ENCODE assay signal across 30 cellular contexts in genomic region chr11:106415510-106415909, GRCh38.
DNase-seq lines count a peak whose midpoint lies in the region; ATAC-seq, FAIRE-seq and TF ChIP-seq lines count a peak whose summit lies in the region.
"Had no signal": no experiment of that assay in that cellular context is flagged by ENCODE, and none has a peak within 500 bp of the region (broad histone marks: within the 10 kb centered on the region; RNA-seq: fewer than 3 reads in every experiment).

No MANE protein-coding gene starts in this region.

- no peaks in the 10 kb centered on the region for H3K9me2 ChIP-seq in Karpas-422 (replicated peaks; ENCODE audit: insufficient read depth, low read length)

- intact Hi-C loops in pancreas (cut with DNase I): no loop called here

- in situ Hi-C loops in brain microvascular endothelial cell (cut with HindIII; ENCODE audit: low pct_ligation_motif_present, low sequenced_read_pairs): no loop called here

- no peaks in the 10 kb centered on the region for H3K36me3 ChIP-seq in Karpas-422 (ENCODE audit: insufficient read depth, low read length)
- no peaks in the 10 kb centered on the region for H3K36me3 ChIP-seq in brain microvascular endothelial cell (replicated peaks)
- no peaks in the 10 kb centered on the region for H3K36me3 ChIP-seq in pancreas
- H3K36me3 ChIP-seq in gastroesophageal sphincter: no peaks in the 10 kb centered on the region
- H3K36me3 ChIP-seq: adrenal gland, colonic mucosa, heart right ventricle, lower lobe of right lung, transverse colon had no signal

- H3K4me3 ChIP-seq in Karpas-422 (ENCODE audit: low read length): no peak overlapping the region
- H3K4me3 ChIP-seq in brain microvascular endothelial cell (ENCODE audit: low read depth, low read length): no peak overlapping the region
- H3K4me3 ChIP-seq in pancreas: no peak overlapping the region
- H3K4me3 ChIP-seq in gastroesophageal sphincter: no peak overlapping the region
- H3K4me3 ChIP-seq: adrenal gland, colonic mucosa, heart right ventricle, lower lobe of right lung, transverse colon had no signal

- H3K9me3 ChIP-seq in Karpas-422 (ENCODE audit: low read length) (no peaks in the 10 kb centered on the region), pancreas (no peaks in the 10 kb centered on the region), gastroesophageal sphincter (no peaks in the 10 kb centered on the region)
- H3K9me3 ChIP-seq: adrenal gland, colonic mucosa, heart right ventricle, lower lobe of right lung had no signal

- H3K27me3 ChIP-seq in Karpas-422 (ENCODE audit: low read length) (no peaks in the 10 kb centered on the region), brain microvascular endothelial cell (replicated peaks) (no peaks in the 10 kb centered on the region), pancreas (no peaks in the 10 kb centered on the region), gastroesophageal sphincter (no peaks in the 10 kb centered on the region)
- H3K27me3 ChIP-seq: colonic mucosa, heart right ventricle, transverse colon had no signal

- no peak for TF ChIP-seq POLR2A in gastroesophageal sphincter (IDR thresholded peaks at IDR 0.05)

- FAIRE-seq in pancreas (lab: Jason Lieb, UNC): no peak
- FAIRE-seq: A204.1, H1 had no signal

- no peaks in the 10 kb centered on the region for H3K79me2 ChIP-seq in Karpas-422 (ENCODE audit: low read length)

- TF ChIP-seq CTCF in brain microvascular endothelial cell (IDR thresholded peaks at IDR 0.05; ENCODE audit: low read depth, low read length, missing control alignments) (peak; percentile 20), pancreas (IDR thresholded peaks at IDR 0.05) (no peak), gastroesophageal sphincter (IDR thresholded peaks at IDR 0.05) (no peak)

- WGBS in pancreas, 2 donors: 45 to 59% methylated on average over 5 of the region's 5 CpGs
- WGBS in gastroesophageal sphincter (ENCODE audit: low coverage in 1 of 2), 2 donors: 100% methylated on average over 2 of the region's 5 CpGs; no CpG with 5 or more reads in 1 of the 2 donors

- ATAC-seq in pancreas (peak in 3 of 4 donors; percentile 31 to 55 (median 33)), gastroesophageal sphincter (no peak)
- ATAC-seq: esophagus mucosa, heart right ventricle, lower lobe of right lung, natural killer cell, right cardiac atrium had no signal

- no peaks in the 10 kb centered on the region for H4K20me1 ChIP-seq in Karpas-422 (ENCODE audit: insufficient read depth, low read depth, low read length)

- H3K4me2 ChIP-seq in Karpas-422 (ENCODE audit: low read depth, low read length, poor library complexity, severe bottlenecking): no peak overlapping the region
- H3K4me2 ChIP-seq: KMS-11 had no signal

- no peak overlapping the region for H2AFZ ChIP-seq in Karpas-422 (ENCODE audit: low read length)

- no peaks in the 10 kb centered on the region for H3K4me1 ChIP-seq in Karpas-422 (ENCODE audit: low read length)
- H3K4me1 ChIP-seq in pancreas: no peaks in the 10 kb centered on the region
- H3K4me1 ChIP-seq in gastroesophageal sphincter: no peaks in the 10 kb centered on the region
- H3K4me1 ChIP-seq: adrenal gland, colonic mucosa, heart right ventricle, transverse colon had no signal

- no peak overlapping the region for H3K9ac ChIP-seq in Karpas-422 (ENCODE audit: low read length)
- H3K9ac ChIP-seq: KMS-11 had no signal

- no peak for TF ChIP-seq EP300 in gastroesophageal sphincter (IDR thresholded peaks at IDR 0.05)

- DNase-seq in NCI-H510A treated with DMSO at 0.1 percent for 48 hours (lab: John Stamatoyannopoulos, UW) (peak; percentile 6), NCI-H510A (lab: John Stamatoyannopoulos, UW) (no peak), Karpas-422 (peak; percentile 66), brain microvascular endothelial cell (no peak), pancreas (peak in 1 of 6 donors; percentile 9), dermis blood vessel endothelial cell (no peak)
- no peak for DNase-seq in activated naive CD4-positive, alpha-beta T cell treated with anti-CD3 and anti-CD28 coated beads, Interleukin-2, amount 50 U/mL, for 16 hours
- DNase-seq: activated CD4-positive, alpha-beta T cell treated with anti-CD3 and anti-CD28 coated beads, Interleukin-2, amount 50 U/mL, for 1 hour; activated T-cell treated with anti-CD3 and anti-CD28 coated beads, Interleukin-2, amount 50 U/mL, for 48 hours; adrenal gland; CD8-positive, alpha-beta memory T cell; colonic mucosa; effector memory CD4-positive, alpha-beta T cell; foreskin fibroblast; GDM1; heart right ventricle; lower lobe of right lung; MV-4-11; natural killer cell; NCI-H1694; NCI-H774; right cardiac atrium; stimulated activated CD4-positive, alpha-beta T cell treated with anti-CD3 and anti-CD28 coated beads, Interleukin-4, amount 100 ng/mL, for 1 hour; T-helper 9 cell; transverse colon had no signal

- no peak overlapping the region for H3K27ac ChIP-seq in Karpas-422 (ENCODE audit: low read length)
- no peak overlapping the region for H3K27ac ChIP-seq in brain microvascular endothelial cell
- H3K27ac ChIP-seq in pancreas: no peak overlapping the region
- no peak overlapping the region for H3K27ac ChIP-seq in gastroesophageal sphincter
- H3K27ac ChIP-seq: adrenal gland, colonic mucosa, heart right ventricle, KMS-11, lower lobe of right lung, transverse colon had no signal

Comparison
In these comparisons a context has a peak if more than half of its experiments do, and no peak if none do; other contexts are left out.
1. DNase-seq: peak in NCI-H510A treated with DMSO at 0.1 percent for 48 hours (single experiment) and Karpas-422 (single experiment); none in NCI-H510A (single experiment), brain microvascular endothelial cell (single experiment), dermis blood vessel endothelial cell (single experiment) and activated naive CD4-positive, alpha-beta T cell treated with anti-CD3 and anti-CD28 coated beads, Interleukin-2, amount 50 U/mL, for 16 hours (single experiment).